Comparison of ENCODE assay signal across 21 cellular contexts in the genomic region with DNA sequence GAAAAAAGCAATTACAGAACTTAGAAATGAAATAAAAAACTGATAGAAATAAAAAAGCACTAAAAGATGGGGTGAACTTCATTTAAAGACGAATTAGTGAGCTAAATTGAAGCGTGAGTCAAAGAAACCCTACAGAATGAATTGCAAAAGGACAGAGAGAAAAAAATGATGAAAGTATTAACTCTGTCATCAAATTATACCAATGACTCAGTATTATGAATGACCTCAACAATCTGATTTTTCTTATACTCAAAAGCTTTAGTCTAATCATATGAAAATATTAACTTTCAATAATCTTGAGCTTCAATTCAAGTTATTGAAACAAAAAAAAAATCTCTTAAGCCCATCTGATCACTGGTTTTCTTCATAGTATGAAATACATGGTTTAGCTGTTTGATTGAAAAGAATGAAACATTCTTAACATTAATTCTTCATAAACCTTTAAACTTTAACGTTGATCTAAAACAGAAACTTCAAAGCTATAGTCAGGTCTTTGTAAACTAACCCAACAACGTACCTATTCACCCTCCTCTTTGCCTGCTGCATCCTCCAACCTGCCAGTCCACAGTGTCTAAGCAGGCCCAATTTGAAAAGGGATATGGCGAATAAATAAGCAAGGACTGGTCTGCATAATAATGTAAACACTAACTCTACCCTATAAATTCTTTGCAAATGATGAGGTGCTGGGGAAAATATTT. TPM values are rescaled to one million over a fixed set of nuclear protein-coding genes. Genes with fewer than 3 reads are reported as not detected.
DNase-seq lines count a peak whose midpoint lies in the region; ATAC-seq and TF ChIP-seq lines count a peak whose summit lies in the region.
"Had no signal": no experiment of that assay in that cellular context is flagged by ENCODE, and none has a peak within 500 bp of the region (broad histone marks: within the 10 kb centered on the region; RNA-seq: fewer than 3 reads in every experiment).

No MANE protein-coding gene starts in this region.

- H3K36me3 ChIP-seq in SK-N-SH (replicated peaks in 1 of 2; ENCODE audit: control insufficient read depth in 1 of 2, insufficient read depth in 2 of 2, low read length in 1 of 2) (no peaks in the 10 kb centered on the region), subcutaneous abdominal adipose tissue (ENCODE audit: control insufficient read depth in 5 of 5, insufficient read depth in 5 of 5, low read length in 5 of 5) (no peaks in the 10 kb centered on the region)
- H3K36me3 ChIP-seq: SJCRH30 had no signal

- no peak overlapping the region for H3K27ac Mint-ChIP-seq in glutamatergic neuron (ENCODE audit: unreplicated experiment)
- H3K27ac Mint-ChIP-seq: CD14-positive monocyte had no signal

- TF ChIP-seq CTCF in SK-N-SH (IDR thresholded peaks at IDR 0.05), result no peak
- TF ChIP-seq CTCF in glutamatergic neuron (IDR thresholded peaks at IDR 0.05; ENCODE audit: partially characterized antibody, unreplicated experiment), result no peak

- DNase-seq in SK-N-SH (no peak), amniotic epithelial cell (ENCODE audit: low read depth) (peak; percentile 23), glutamatergic neuron (no peak), NCI-H2029 (lab: John Stamatoyannopoulos, UW) (no peak), ureter (ENCODE audit: low spot score) (no peak)
- DNase-seq: COR-L47; DMS153; EL; NCI-H1436 treated with DMSO at 0.1 percent for 48 hours; NCI-H2107; NCI-H345; NCI-H69; NK-92 treated with Interleukin-12 subunit alpha and Interleukin-12 subunit beta, amount 100 ng/mL, for 24 hours; OCI-M1; SJCRH30 had no signal

- POLR2A ChIA-PET in SK-N-SH (lab: Yijun Ruan, JAX), result no interaction called here

- no peaks in the 10 kb centered on the region for H3F3A ChIP-seq in SK-N-SH (replicated peaks; ENCODE audit: insufficient read depth)

- H3K9me3 ChIP-seq in SK-N-SH (no peaks in the 10 kb centered on the region), subcutaneous abdominal adipose tissue (ENCODE audit: control insufficient read depth in 5 of 5, low read length in 5 of 5) (no peaks in the 10 kb centered on the region)
- H3K9me3 ChIP-seq: SJCRH30 had no signal

- no peaks in the 10 kb centered on the region for H4K20me1 ChIP-seq in SK-N-SH (ENCODE audit: insufficient read depth)

- H3K4me3 Mint-ChIP-seq in glutamatergic neuron (ENCODE audit: unreplicated experiment), result peak overlapping the region; percentile 30
- H3K4me3 Mint-ChIP-seq: CD14-positive monocyte had no signal

- H3K4me3 ChIP-seq in SK-N-SH (ENCODE audit: low read depth in 2 of 2, low read length in 1 of 2), result no peak overlapping the region
- H3K4me3 ChIP-seq in subcutaneous abdominal adipose tissue (ENCODE audit: low read depth in 1 of 5, low read length in 5 of 5), result no peak overlapping the region
- H3K4me3 ChIP-seq: SJCRH30 had no signal

- H3K79me2 ChIP-seq in SK-N-SH (ENCODE audit: insufficient read depth), result no peaks in the 10 kb centered on the region

- H3K27me3 Mint-ChIP-seq in glutamatergic neuron (ENCODE audit: unreplicated experiment), result peaks cover 3% of the 10 kb centered on the region

- peaks cover 50% of the 10 kb centered on the region for H3K4me1 Mint-ChIP-seq in glutamatergic neuron (ENCODE audit: low read depth, unreplicated experiment)

- H3K4me2 ChIP-seq in SK-N-SH, result no peak overlapping the region

- no peak overlapping the region for H3K9ac ChIP-seq in SK-N-SH
- H3K9ac ChIP-seq in subcutaneous abdominal adipose tissue (ENCODE audit: low read length in 5 of 5), result peak overlapping the region in 2 of 5 donors; percentile 25 to 28

- ATAC-seq in SK-N-SH treated with all-trans-retinoic acid at 6 μM for 48 hours, result no peak
- ATAC-seq in GM21786 (IDR thresholded peaks at IDR 0.05; ENCODE audit: unreplicated experiment), result no peak

- H3K9me2 ChIP-seq in SK-N-SH, result no peaks in the 10 kb centered on the region

- WGBS in SK-N-SH (ENCODE audit: low lambda C conversion rate), result 64% methylated on average over 5 of the region's 5 CpGs

- TF ChIP-seq EP300 in SK-N-SH (IDR thresholded peaks at IDR 0.05; ENCODE audit: borderline replicate concordance in 1 of 2, low read depth in 1 of 2, low read length in 1 of 2), result no peak

- H3K36me3 Mint-ChIP-seq in glutamatergic neuron (ENCODE audit: unreplicated experiment), result no peaks in the 10 kb centered on the region

- TF ChIP-seq RAD21 in SK-N-SH (IDR thresholded peaks at IDR 0.05; ENCODE audit: low read length), result no peak

- no peaks in the 10 kb centered on the region for H3K4me1 ChIP-seq in SK-N-SH (ENCODE audit: control insufficient read depth in 1 of 2, insufficient read depth in 2 of 2, low read depth in 1 of 2, low read length in 1 of 2)
- H3K4me1 ChIP-seq in subcutaneous abdominal adipose tissue (ENCODE audit: control insufficient read depth in 5 of 5, insufficient read depth in 5 of 5, low read length in 5 of 5), result peaks cover 0 to 28% (median 0%) of the 10 kb centered on the region in 5 donors
- H3K4me1 ChIP-seq: SJCRH30 had no signal

- H2AFZ ChIP-seq in SK-N-SH (ENCODE audit: low read depth), result no peak overlapping the region

- H3K27ac ChIP-seq in SK-N-SH (ENCODE audit: low read depth in 2 of 2, low read length in 1 of 2) (no peak overlapping the region), subcutaneous abdominal adipose tissue (ENCODE audit: low read depth, low read length) (peak overlapping the region; percentile 61)
- H3K27ac ChIP-seq: 22Rv1, RWPE1, SJCRH30 had no signal

- H3K9me3 Mint-ChIP-seq in glutamatergic neuron (ENCODE audit: unreplicated experiment), result peaks cover 1% of the 10 kb centered on the region

- CTCF ChIA-PET in SK-N-SH (lab: Yijun Ruan, JAX), result interaction anchor here (0.8 to 1.4 kb wide), 2 partner anchors 172 to 206 kb away, joined by 3 to 4 read pairs; no protein-coding TSS in a partner anchor

- H3K27me3 ChIP-seq in SK-N-SH (ENCODE audit: insufficient read depth) (no peaks in the 10 kb centered on the region), subcutaneous abdominal adipose tissue (ENCODE audit: control insufficient read depth in 5 of 5, insufficient read depth in 4 of 5, low read length in 5 of 5) (no peaks in the 10 kb centered on the region)

TF ChIP-seq in SK-N-SH treated with all-trans-retinoic acid at 6 μM for 48 hours, 23 proteins besides CTCF, POLR2A, EP300 and RAD21:
- TF ChIP-seq ISL1 (CRISPR knock-in tag; IDR thresholded peaks at IDR 0.05) (peak; percentile 18; the same call in 1 of the 2 replicates), SNAI2 (CRISPR knock-in tag; IDR thresholded peaks at IDR 0.05) (no peak), PATZ1 (CRISPR knock-in tag; IDR thresholded peaks at IDR 0.05; ENCODE audit: borderline replicate concordance) (no peak)
TF ChIP-seq in SK-N-SH treated with all-trans-retinoic acid at 6 μM for 48 hours: peak in this region for 1.

TF ChIP-seq in SK-N-SH, 30 proteins besides CTCF, POLR2A, EP300 and RAD21:
- TF ChIP-seq CHD2 (IDR thresholded peaks at IDR 0.05; ENCODE audit: low read length, partially characterized antibody) (no peak), RCOR1 (IDR thresholded peaks at IDR 0.05; ENCODE audit: low read length) (no peak), NFIC (IDR thresholded peaks at IDR 0.05; ENCODE audit: borderline replicate concordance) (no peak)

RNA-seq across cellular contexts. Expression of gene ABCA5, which starts 6.6 kb away (rescaled TPM):
- polyA plus RNA-seq in SK-N-SH (2012; rRNA removed), result 2.0 and 3.6 TPM in 2 replicates
- 2.1 and 2.3 TPM in 2 replicates for polyA plus RNA-seq in SK-N-SH (2012; cell fraction: cytosol; rRNA removed)
- polyA plus RNA-seq in SK-N-SH (2012; cell fraction: nucleus; rRNA removed), result 4.1 and 10.5 TPM in 2 replicates
- total RNA-seq in glutamatergic neuron (ENCODE audit: unreplicated experiment), result 485 TPM
- 36.4 TPM for total RNA-seq in ureter
- total RNA-seq: SJCRH30 had no signal

Comparison
In these comparisons a context has a peak if more than half of its experiments do, and no peak if none do; other contexts are left out.
1. RNA of gene ABCA5, which starts 6.6 kb away (total RNA-seq): 485 TPM in glutamatergic neuron (single experiment); 36.4 TPM in ureter (single experiment); every median in the first group is over 10 times any median in the second.